1 cellular context compared by ENCODE assay signal in genomic region chrX:103792916-103793540, GRCh38.
TF ChIP-seq lines count a peak whose summit lies in the region.

No MANE protein-coding gene starts in this region.

TF ChIP-seq in GM23338, 12 proteins besides CTCF, POLR2A, EP300 and RAD21 (continued from another document):
- TF ChIP-seq REST (IDR thresholded peaks at IDR 0.05; ENCODE audit: unreplicated experiment) (no peak), NANOG (IDR thresholded peaks at IDR 0.05; ENCODE audit: borderline replicate concordance) (no peak), EZH2phosphoT487 (IDR thresholded peaks at IDR 0.05; ENCODE audit: unreplicated experiment) (no peak), STAT1 (IDR thresholded peaks at IDR 0.05; ENCODE audit: unreplicated experiment) (no peak), CREB1 (CRISPR knock-in tag; IDR thresholded peaks at IDR 0.05; ENCODE audit: low read depth) (no peak), JUNB (IDR thresholded peaks at IDR 0.05; ENCODE audit: unreplicated experiment) (no peak), ZNF331 (CRISPR knock-in tag; IDR thresholded peaks at IDR 0.05; ENCODE audit: low read depth) (no peak), ZNF114 (CRISPR knock-in tag; IDR thresholded peaks at IDR 0.05) (no peak), EZH2 (IDR thresholded peaks at IDR 0.05; ENCODE audit: low read depth, unreplicated experiment) (no peak)
TF ChIP-seq in GM23338: peak in this region for 0.
